In the genomic region with DNA sequence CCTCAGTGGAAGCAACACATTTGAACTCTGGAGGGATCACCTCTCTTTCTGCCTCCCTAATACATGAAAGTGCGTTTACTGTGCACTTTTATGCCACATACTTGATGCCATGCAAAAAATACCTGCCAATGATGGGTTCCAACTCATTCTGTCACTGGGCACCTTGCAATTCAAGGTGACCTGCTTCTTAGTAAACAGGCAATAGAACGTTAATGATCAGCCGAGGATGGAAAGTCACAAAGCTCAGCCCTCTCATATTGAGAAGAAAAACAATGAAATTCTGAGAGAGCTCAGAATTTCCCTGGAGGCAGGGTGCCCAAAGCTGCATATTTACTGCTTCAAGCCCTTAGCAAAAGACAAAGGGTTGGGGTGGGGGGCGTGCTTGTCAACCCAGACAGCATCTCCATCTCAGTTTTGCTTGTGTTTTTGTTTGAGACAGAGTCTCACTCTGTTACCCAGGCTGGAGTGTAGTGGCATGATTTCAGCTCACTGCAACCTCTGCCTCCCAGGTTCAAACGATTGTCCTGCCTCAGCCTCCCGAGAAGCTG, we compare ENCODE assay signal across 12 cellular contexts. TPM values are rescaled to one million over a fixed set of nuclear protein-coding genes. Genes with fewer than 3 reads are reported as not detected.
DNase-seq lines count a peak whose midpoint lies in the region; ATAC-seq and TF ChIP-seq lines count a peak whose summit lies in the region.
"Had no signal": no experiment of that assay in that cellular context is flagged by ENCODE, and none has a peak within 500 bp of the region (broad histone marks: within the 10 kb centered on the region; RNA-seq: fewer than 3 reads in every experiment).

No MANE protein-coding gene starts in this region.

- H3K27me3 ChIP-seq in CD4-positive, CD25-positive, alpha-beta regulatory T cell (ENCODE audit: control insufficient read depth, insufficient read depth, low read length): no peaks in the 10 kb centered on the region
- no peaks in the 10 kb centered on the region for H3K27me3 ChIP-seq in mammary epithelial cell (ENCODE audit: insufficient read depth, low read length)
- H3K27me3 ChIP-seq: BLaER1 had no signal

- in situ Hi-C loops in mammary epithelial cell (cut with MboI; ENCODE audit: low sequenced_read_pairs in 2 of 2): loop anchor here in 1 of 2 donors (25.0 kb wide), 1 partner anchor 601 kb away; no protein-coding TSS in a partner anchor

- 57% methylated on average over 6 of the region's 6 CpGs for WGBS in mammary epithelial cell (ENCODE audit: low coverage, missing lambda C conversion rate)

- CTCF ChIA-PET in mammary epithelial cell (lab: Charles Lee; ENCODE audit: low non-redundant PET): no interaction called here

- BruUV-seq in mammary epithelial cell (replicated peaks; lab: Mats Ljungman, UMichigan): no TSS peak

- intact Hi-C loops in mammary epithelial cell (cut with micrococcal nuclease): no loop called here

- no peaks in the 10 kb centered on the region for H4K20me1 ChIP-seq in mammary epithelial cell (ENCODE audit: insufficient read depth, low read length)

- peaks cover 27% of the 10 kb centered on the region for H3K36me3 Mint-ChIP-seq in CD4-positive, CD25-positive, alpha-beta regulatory T cell
- H3K36me3 Mint-ChIP-seq in nephron (ENCODE audit: low read depth): peaks cover 8% of the 10 kb centered on the region

- H2AFZ ChIP-seq in mammary epithelial cell (ENCODE audit: low read depth, low read length): no peak overlapping the region

- no peak for TF ChIP-seq CTCF in mammary epithelial cell (conservative IDR thresholded peaks at IDR 0.05 in 1 of 2, IDR thresholded peaks at IDR 0.05 in 1 of 2; ENCODE audit: extremely low read depth in 1 of 2, insufficient read depth in 1 of 2, low read depth in 1 of 2, low read length in 2 of 2)
- no peak for TF ChIP-seq CTCF in nephron (IDR thresholded peaks at IDR 0.05; ENCODE audit: unreplicated experiment in 3 of 3)

- H3K4me3 ChIP-seq in CD4-positive, CD25-positive, alpha-beta regulatory T cell (ENCODE audit: low read depth, low read length): no peak overlapping the region
- H3K4me3 ChIP-seq in mammary epithelial cell (replicated peaks in 1 of 3; ENCODE audit: insufficient read depth in 1 of 3, low read depth in 2 of 3, low read length in 3 of 3): no peak overlapping the region
- H3K4me3 ChIP-seq: BLaER1 had no signal

- no peak overlapping the region for H3K9ac ChIP-seq in mammary epithelial cell (ENCODE audit: insufficient read depth, low read length)
- H3K9ac ChIP-seq: BLaER1 had no signal

- no peak overlapping the region for H3K4me2 ChIP-seq in mammary epithelial cell (ENCODE audit: insufficient read depth, low read depth, low read length)

- no peaks in the 10 kb centered on the region for H3K9me3 Mint-ChIP-seq in CD4-positive, CD25-positive, alpha-beta regulatory T cell
- no peaks in the 10 kb centered on the region for H3K9me3 Mint-ChIP-seq in nephron

- H3K4me3 Mint-ChIP-seq in CD4-positive, CD25-positive, alpha-beta regulatory T cell: peak overlapping the region; percentile 8 to 72 (median 48)
- H3K4me3 Mint-ChIP-seq in nephron: no peak overlapping the region

- H3K27ac ChIP-seq in CD4-positive, CD25-positive, alpha-beta regulatory T cell (ENCODE audit: insufficient read depth, low read length, poor library complexity, severe bottlenecking): peak overlapping the region; percentile 92
- H3K27ac ChIP-seq in mammary epithelial cell (ENCODE audit: insufficient read depth, low read depth, low read length): peak overlapping the region; percentile 6
- H3K27ac ChIP-seq: BLaER1 had no signal

- no peaks in the 10 kb centered on the region for H3K27me3 Mint-ChIP-seq in CD4-positive, CD25-positive, alpha-beta regulatory T cell
- no peaks in the 10 kb centered on the region for H3K27me3 Mint-ChIP-seq in nephron (ENCODE audit: low read depth)

- ATAC-seq in CD4-positive, CD25-positive, alpha-beta regulatory T cell (ENCODE audit: low read depth in 2 of 2): no peak
- ATAC-seq in HG03175 (IDR thresholded peaks at IDR 0.05; ENCODE audit: unreplicated experiment): peak; percentile 40
- no peak for ATAC-seq in HG03571 (IDR thresholded peaks at IDR 0.05; ENCODE audit: unreplicated experiment)
- no peak for ATAC-seq in HG03565 (IDR thresholded peaks at IDR 0.05; ENCODE audit: unreplicated experiment)

- peaks cover 14% of the 10 kb centered on the region for H3K36me3 ChIP-seq in CD4-positive, CD25-positive, alpha-beta regulatory T cell (ENCODE audit: control insufficient read depth, insufficient read depth, low read length)
- no peaks in the 10 kb centered on the region for H3K36me3 ChIP-seq in mammary epithelial cell (ENCODE audit: insufficient read depth, low read length)
- H3K36me3 ChIP-seq: BLaER1 had no signal

- dilution Hi-C loops in mammary epithelial cell (cut with HindIII; ENCODE audit: low sequenced_read_pairs): no loop called here

- H3K4me1 Mint-ChIP-seq in CD4-positive, CD25-positive, alpha-beta regulatory T cell: peaks cover 24 to 90% (median 56%) of the 10 kb centered on the region in 4 donors
- H3K4me1 Mint-ChIP-seq in nephron: peaks cover 37% of the 10 kb centered on the region

- DNase-seq in CD4-positive, CD25-positive, alpha-beta regulatory T cell: peak in 1 of 3 donors; percentile 36
- DNase-seq in mammary epithelial cell: no peak
- DNase-seq in GM19238 (ENCODE audit: insufficient read length, low spot score): no peak
- no peak for DNase-seq in mucosa of gallbladder (ENCODE audit: low spot score)
- DNase-seq: activated CD4-positive, alpha-beta T cell treated with anti-CD3 and anti-CD28 coated beads, Interleukin-2, amount 50 U/mL, for 4 hours; effector CD4-positive, alpha-beta T cell; NCI-H2171 treated with DMSO at 0.1 percent for 48 hours had no signal

- peaks cover 97% of the 10 kb centered on the region for H3K79me2 ChIP-seq in mammary epithelial cell (ENCODE audit: insufficient read depth, low read length)

- H3K4me1 ChIP-seq in CD4-positive, CD25-positive, alpha-beta regulatory T cell (ENCODE audit: control insufficient read depth, insufficient read depth, low read length, poor library complexity, severe bottlenecking): peaks cover 59% of the 10 kb centered on the region
- H3K4me1 ChIP-seq in mammary epithelial cell (ENCODE audit: insufficient read depth, low read length): peaks cover 37% of the 10 kb centered on the region

- H3K9me3 ChIP-seq in CD4-positive, CD25-positive, alpha-beta regulatory T cell (ENCODE audit: control insufficient read depth in 2 of 2, low read length in 2 of 2): no peaks in the 10 kb centered on the region
- no peaks in the 10 kb centered on the region for H3K9me3 ChIP-seq in mammary epithelial cell (replicated peaks; ENCODE audit: insufficient read depth, low read length)
- H3K9me3 ChIP-seq: BLaER1 had no signal

- peak overlapping the region; percentile 86 to 97 (median 87) for H3K27ac Mint-ChIP-seq in CD4-positive, CD25-positive, alpha-beta regulatory T cell
- peak overlapping the region; percentile 63 to 88 (median 76) for H3K27ac Mint-ChIP-seq in nephron

RNA-seq across cellular contexts. Expression of a gene that starts 23.2 kb away (rescaled TPM):
- total RNA-seq in CD4-positive, CD25-positive, alpha-beta regulatory T cell: 281 TPM
- polyA plus RNA-seq in CD4-positive, CD25-positive, alpha-beta regulatory T cell: 100 to 1,000 TPM; 628 to 696 (median 645) TPM
- total RNA-seq in mammary epithelial cell: 100 to 1,000 TPM; 128 to 197 TPM
- polyA plus RNA-seq in mammary epithelial cell: 180 TPM
- polyA minus RNA-seq in mammary epithelial cell: 276 TPM
- total RNA-seq in mucosa of gallbladder: 121 TPM

Comparison
In these comparisons a context has a peak if more than half of its experiments do, and no peak if none do; other contexts are left out.
1. H3K4me3 Mint-ChIP-seq: peak in CD4-positive, CD25-positive, alpha-beta regulatory T cell (4 of 4); none in nephron (0 of 3).